In the genomic region with DNA sequence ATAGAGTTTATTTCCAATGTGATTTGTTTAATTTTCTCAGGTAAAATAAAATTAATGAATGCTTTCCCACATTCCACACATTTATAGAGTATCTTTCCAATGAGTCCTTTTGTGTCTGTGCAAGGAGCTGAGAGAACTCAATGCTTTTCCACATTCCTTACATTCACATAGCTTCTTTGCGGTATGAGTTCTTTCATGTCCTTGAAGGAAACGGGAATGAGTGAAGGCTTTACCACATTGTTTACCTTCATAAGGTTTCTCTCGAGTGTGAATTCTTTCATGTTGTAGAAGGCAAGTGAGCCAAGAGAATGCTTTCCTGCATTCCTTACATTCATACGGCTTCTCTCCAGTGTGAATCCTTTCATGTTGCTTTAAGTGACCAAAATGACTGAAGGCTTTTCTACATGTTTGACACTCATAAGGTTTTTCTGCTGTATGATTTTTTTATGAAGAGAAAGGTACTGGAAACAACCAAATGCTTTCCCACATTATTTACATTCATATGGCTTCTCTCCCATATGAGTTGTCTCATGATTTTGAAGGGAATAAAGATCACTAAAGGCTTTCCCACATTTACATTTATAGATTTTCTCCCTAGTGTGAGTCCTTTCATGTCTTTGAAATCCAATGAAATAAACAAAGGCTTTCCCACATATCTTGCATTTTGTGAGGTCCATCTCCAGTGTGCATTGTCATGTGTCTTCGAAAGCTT, we compare ENCODE assay signal across 31 cellular contexts. TPM values are rescaled to one million over a fixed set of nuclear protein-coding genes. Genes with fewer than 3 reads are reported as not detected.
"Had no signal": no experiment of that assay in that cellular context is flagged by ENCODE, and none has a peak within 500 bp of the region (broad histone marks: within the 10 kb centered on the region; RNA-seq: fewer than 3 reads in every experiment).

No MANE protein-coding gene starts in this region.

- FAIRE-seq: astrocyte, TTC549 had no signal

- H3K4me2 ChIP-seq: SK-N-SH had no signal

- H3K4me1 ChIP-seq: adrenal gland, Peyer's patch, SJSA1 had no signal

- ATAC-seq: activated CD8-positive, alpha-beta T cell treated with anti-CD3 and anti-CD28 coated beads for 36 hours had no signal

- H3K27ac Mint-ChIP-seq: activated CD4-positive, alpha-beta T cell treated with anti-CD3 and anti-CD28 coated beads, Interleukin-2, amount 10 ng/mL, durations not matched to agents 24 days and 14 days; activated CD8-positive, alpha-beta T cell treated with anti-CD3 and anti-CD28 coated beads for 36 hours; activated naive CD4-positive, alpha-beta T cell treated with anti-CD3 and anti-CD28 coated beads, Interleukin-2, amount 50 U/mL, for 24 hours; activated naive CD8-positive, alpha-beta T cell treated with anti-CD3 and anti-CD28 coated beads, Interleukin-2, amount 10 ng/mL, durations not matched to agents 7 days and 5 days; activated T-cell treated with anti-CD3 and anti-CD28 coated beads, Interleukin-2, amount 50 U/mL, for 24 hours; activated T-helper 2 cell treated with anti-CD3 and anti-CD28 coated beads, Interferon-gamma antibody, Interleukin-2, Interleukin-4, amounts not matched to agents 10 μg/mL and 5 μg/mL and 100 μg/mL, durations not matched to agents 14 hours and 24 hours and 36 hours; brain; T-helper 1 cell treated with Interleukin-12 subunit alpha and Interleukin-12 subunit beta and Interleukin-4 antibody, amounts not matched to agents 30 μg/mL and 1 μg/mL, for 36 hours; T-helper 2 cell treated with Interferon-gamma antibody and Interleukin-4, amounts not matched to agents 5 μg/mL and 100 μg/mL, for 36 hours had no signal

- H3K4me1 Mint-ChIP-seq: activated CD4-positive, alpha-beta T cell treated with anti-CD3 and anti-CD28 coated beads, Interleukin-2, amount 10 ng/mL, durations not matched to agents 24 days and 14 days; activated naive CD4-positive, alpha-beta T cell treated with anti-CD3 and anti-CD28 coated beads, Interleukin-2, amount 50 U/mL, for 24 hours; activated naive CD8-positive, alpha-beta T cell treated with anti-CD3 and anti-CD28 coated beads, Interleukin-2, amount 10 ng/mL, durations not matched to agents 7 days and 5 days; brain; central memory CD8-positive, alpha-beta T cell had no signal

- H3K27me3 ChIP-seq: adrenal gland, Peyer's patch, SJSA1 had no signal

- H3K36me3 ChIP-seq: adrenal gland, SJSA1 had no signal

- H3K9ac ChIP-seq: SK-N-SH had no signal

- H3K27ac ChIP-seq: adrenal gland, Peyer's patch, SJSA1 had no signal

- H3K9me2 ChIP-seq: SK-N-SH had no signal

- H3K4me3 ChIP-seq: adrenal gland, Peyer's patch, SJSA1 had no signal

- DNase-seq: activated CD4-positive, alpha-beta T cell treated with anti-CD3 and anti-CD28 coated beads, Interleukin-2, amount 10 ng/mL, durations not matched to agents 24 days and 14 days; activated CD4-positive, alpha-beta T cell treated with anti-CD3 and anti-CD28 coated beads, Interleukin-2, amount 50 U/mL, for 4 hours; activated CD8-positive, alpha-beta T cell treated with anti-CD3 and anti-CD28 coated beads for 36 hours; activated gamma-delta T cell; activated naive CD4-positive, alpha-beta T cell treated with Interleukin-2 at 50 U/mL for 16 hours; activated naive CD8-positive, alpha-beta T cell treated with anti-CD3 and anti-CD28 coated beads, Interleukin-2, amount 10 ng/mL, durations not matched to agents 7 days and 5 days; activated T-cell treated with anti-CD3 and anti-CD28 coated beads, Interleukin-2, amount 50 U/mL, for 24 hours; adrenal gland; Karpas-422; NCI-H1105 treated with DMSO at 0.1 percent for 48 hours; NCI-H1436; NCI-H1694; NCI-H1930; NCI-H2081 treated with DMSO at 0.1 percent for 48 hours; NCI-H226; NCI-H446 treated with DMSO at 0.1 percent for 48 hours; NCI-H524; NCI-H69; Peyer's patch; RPMI8226; SHP77 treated with DMSO at 0.1 percent for 48 hours; SK-N-SH had no signal

- H3K27me3 Mint-ChIP-seq: activated CD4-positive, alpha-beta T cell treated with anti-CD3 and anti-CD28 coated beads, Interleukin-2, amount 10 ng/mL, durations not matched to agents 24 days and 14 days; activated CD8-positive, alpha-beta T cell treated with anti-CD3 and anti-CD28 coated beads for 36 hours; activated naive CD4-positive, alpha-beta T cell treated with anti-CD3 and anti-CD28 coated beads, Interleukin-2, amount 50 U/mL, for 24 hours; activated naive CD8-positive, alpha-beta T cell treated with anti-CD3 and anti-CD28 coated beads, Interleukin-2, amount 10 ng/mL, durations not matched to agents 7 days and 5 days; activated T-cell treated with anti-CD3 and anti-CD28 coated beads, Interleukin-2, amount 50 U/mL, for 24 hours; central memory CD8-positive, alpha-beta T cell had no signal

- H3K4me3 Mint-ChIP-seq: activated CD4-positive, alpha-beta T cell treated with anti-CD3 and anti-CD28 coated beads, Interleukin-2, amount 10 ng/mL, durations not matched to agents 24 days and 14 days; activated CD8-positive, alpha-beta T cell treated with anti-CD3 and anti-CD28 coated beads for 36 hours; activated naive CD4-positive, alpha-beta T cell treated with anti-CD3 and anti-CD28 coated beads, Interleukin-2, amount 50 U/mL, for 24 hours; activated naive CD8-positive, alpha-beta T cell treated with anti-CD3 and anti-CD28 coated beads, Interleukin-2, amount 10 ng/mL, durations not matched to agents 7 days and 5 days; activated T-cell treated with anti-CD3 and anti-CD28 coated beads, Interleukin-2, amount 50 U/mL, for 24 hours; brain; central memory CD8-positive, alpha-beta T cell; T-helper 1 cell treated with Interleukin-12 subunit alpha and Interleukin-12 subunit beta and Interleukin-4 antibody, amounts not matched to agents 30 μg/mL and 1 μg/mL, for 36 hours; T-helper 2 cell treated with Interferon-gamma antibody and Interleukin-4, amounts not matched to agents 5 μg/mL and 100 μg/mL, for 36 hours had no signal

RNA-seq across cellular contexts. Expression of a gene that starts 46.5 kb away (rescaled TPM):
- total RNA-seq: astrocyte had no signal
